In genomic region chr1:211579434-211580302, GRCh38 we compare ENCODE assay signal across 8 cellular contexts. TPM values are rescaled to one million over a fixed set of nuclear protein-coding genes. Genes with fewer than 3 reads are reported as not detected.
DNase-seq lines count a peak whose midpoint lies in the region; ATAC-seq and TF ChIP-seq lines count a peak whose summit lies in the region.

No MANE protein-coding gene starts in this region.

- peaks cover 0 to 2% (median 0%) of the 10 kb centered on the region in 3 donors for H3K27me3 Mint-ChIP-seq in CD14-positive monocyte (ENCODE audit: low read depth in 3 of 3)
- H3K27me3 Mint-ChIP-seq in activated CD8-positive, alpha-beta T cell treated with anti-CD3 and anti-CD28 coated beads, Interleukin-2, amount 10 ng/mL, durations not matched to agents 7 days and 5 days (ENCODE audit: low read depth) = peaks cover 2% of the 10 kb centered on the region

- peaks cover 4% of the 10 kb centered on the region for H3K36me3 ChIP-seq in rectal smooth muscle tissue (ENCODE audit: control insufficient read depth, insufficient read depth, low read length)

- peaks cover 7% of the 10 kb centered on the region for H3K4me1 ChIP-seq in rectal smooth muscle tissue (ENCODE audit: control insufficient read depth, insufficient read depth, low read length)

- peak overlapping the region; percentile 73 to 88 for H3K4me3 Mint-ChIP-seq in CD14-positive monocyte
- peak overlapping the region; percentile 75 for H3K4me3 Mint-ChIP-seq in activated CD8-positive, alpha-beta T cell treated with anti-CD3 and anti-CD28 coated beads, Interleukin-2, amount 10 ng/mL, durations not matched to agents 7 days and 5 days

- peak overlapping the region; percentile 80 for H3K27ac ChIP-seq in rectal smooth muscle tissue (ENCODE audit: low read depth, low read length)

- POLR2A ChIA-PET in activated CD8-positive, alpha-beta T cell treated with anti-CD3 and anti-CD28 coated beads, Interleukin-2, amount 10 ng/mL, durations not matched to agents 7 days and 5 days (lab: Charles Lee) = interaction anchor here (0.9 to 1.2 kb wide), 4 partner anchors 9 to 1133 kb away, joined by 3 to 4 read pairs (median 3); no protein-coding TSS in a partner anchor

- peaks cover 0 to 2% (median 0%) of the 10 kb centered on the region in 7 donors for H3K9me3 Mint-ChIP-seq in CD14-positive monocyte
- H3K9me3 Mint-ChIP-seq in activated CD8-positive, alpha-beta T cell treated with anti-CD3 and anti-CD28 coated beads, Interleukin-2, amount 10 ng/mL, durations not matched to agents 7 days and 5 days (ENCODE audit: insufficient read depth) = no peaks in the 10 kb centered on the region

- no peak overlapping the region for H3K9ac ChIP-seq in rectal smooth muscle tissue (ENCODE audit: low read length)

- H3K27ac Mint-ChIP-seq in CD14-positive monocyte = peak overlapping the region; percentile 38 to 90 (median 72)
- peak overlapping the region; percentile 68 for H3K27ac Mint-ChIP-seq in activated CD8-positive, alpha-beta T cell treated with anti-CD3 and anti-CD28 coated beads, Interleukin-2, amount 10 ng/mL, durations not matched to agents 7 days and 5 days

- H3K27me3 ChIP-seq in rectal smooth muscle tissue (ENCODE audit: control insufficient read depth, insufficient read depth, low read length) = no peaks in the 10 kb centered on the region

- CTCF ChIA-PET in activated CD8-positive, alpha-beta T cell treated with anti-CD3 and anti-CD28 coated beads, Interleukin-2, amount 10 ng/mL, durations not matched to agents 7 days and 5 days (lab: Charles Lee) = interaction anchor here (0.8 to 1.8 kb wide), 13 partner anchors 9 to 455 kb away, joined by 3 to 13 read pairs (median 5); partner anchors contain the start of genes DTL and INTS7

- peaks cover 67% of the 10 kb centered on the region for H3K4me1 Mint-ChIP-seq in CD14-positive monocyte
- peaks cover 58% of the 10 kb centered on the region for H3K4me1 Mint-ChIP-seq in activated CD8-positive, alpha-beta T cell treated with anti-CD3 and anti-CD28 coated beads, Interleukin-2, amount 10 ng/mL, durations not matched to agents 7 days and 5 days (ENCODE audit: low read depth)

- ATAC-seq in GM18858 (IDR thresholded peaks at IDR 0.05; ENCODE audit: unreplicated experiment) (peak; percentile 21), HG02970 (IDR thresholded peaks at IDR 0.05; ENCODE audit: low FRiP score, unreplicated experiment) (peak; percentile 42), Right ventricle myocardium superior (ENCODE audit: poor library complexity) (peak; percentile 70)
- peak; percentile 58 for ATAC-seq in activated CD8-positive, alpha-beta T cell treated with anti-CD3 and anti-CD28 coated beads, Interleukin-2, amount 10 ng/mL, durations not matched to agents 7 days and 5 days

- peak overlapping the region; percentile 63 for H3K4me3 ChIP-seq in rectal smooth muscle tissue (ENCODE audit: low read length)

- no peak for DNase-seq in CD14-positive monocyte (ENCODE audit: low spot score)
- DNase-seq in NCI-H1930 (lab: John Stamatoyannopoulos, UW) = peak; percentile 62 to 76
- peak; percentile 85 for DNase-seq in activated CD8-positive, alpha-beta T cell treated with anti-CD3 and anti-CD28 coated beads, Interleukin-2, amount 10 ng/mL, durations not matched to agents 7 days and 5 days
- peak; percentile 91 for DNase-seq in Right ventricle myocardium superior
- DNase-seq in cerebellum (ENCODE audit: low spot score) = no peak

- no peak for TF ChIP-seq CTCF in CD14-positive monocyte (IDR thresholded peaks at IDR 0.05)

- H3K36me3 Mint-ChIP-seq in CD14-positive monocyte = peaks cover 9 to 16% of the 10 kb centered on the region in 2 donors
- peaks cover 26% of the 10 kb centered on the region for H3K36me3 Mint-ChIP-seq in activated CD8-positive, alpha-beta T cell treated with anti-CD3 and anti-CD28 coated beads, Interleukin-2, amount 10 ng/mL, durations not matched to agents 7 days and 5 days (ENCODE audit: low read depth)

- intact Hi-C loops in CD14-positive monocyte (cut with micrococcal nuclease) = loop anchor here in 1 of 2 donors (2.0 to 5.0 kb wide), 2 partner anchors 33 to 48 kb away; no protein-coding TSS in a partner anchor
- intact Hi-C loops in Right ventricle myocardium superior (cut with DNase I) = loop anchor here (5.0 kb wide), 1 partner anchor 68 kb away; no protein-coding TSS in a partner anchor

RNA-seq across cellular contexts. Expression of gene SLC30A1, which starts 0.7 kb away (rescaled TPM):
- 10 to 100 TPM; 11.9 to 13.2 TPM for polyA plus RNA-seq in CD14-positive monocyte
- total RNA-seq in activated CD8-positive, alpha-beta T cell treated with anti-CD3 and anti-CD28 coated beads, Interleukin-2, amount 10 ng/mL, durations not matched to agents 7 days and 5 days = 10 to 100 TPM; 14.5 to 15.6 TPM
- total RNA-seq in Right ventricle myocardium superior (9.8 TPM), cerebellum (18.0 TPM)

Comparison
In these comparisons a context has a peak if more than half of its experiments do, and no peak if none do; other contexts are left out.
1. DNase-seq: peak in NCI-H1930 (2 of 2), activated CD8-positive, alpha-beta T cell treated with anti-CD3 and anti-CD28 coated beads, Interleukin-2, amount 10 ng/mL, durations not matched to agents 7 days and 5 days (single experiment) and Right ventricle myocardium superior (single experiment); none in CD14-positive monocyte (single experiment) and cerebellum (single experiment).
2. Peak in every context shown above with its lines, with median percentiles within 50 percentile points of each other: ATAC-seq.